ENCODE assay signal across 25 cellular contexts in the genomic region with DNA sequence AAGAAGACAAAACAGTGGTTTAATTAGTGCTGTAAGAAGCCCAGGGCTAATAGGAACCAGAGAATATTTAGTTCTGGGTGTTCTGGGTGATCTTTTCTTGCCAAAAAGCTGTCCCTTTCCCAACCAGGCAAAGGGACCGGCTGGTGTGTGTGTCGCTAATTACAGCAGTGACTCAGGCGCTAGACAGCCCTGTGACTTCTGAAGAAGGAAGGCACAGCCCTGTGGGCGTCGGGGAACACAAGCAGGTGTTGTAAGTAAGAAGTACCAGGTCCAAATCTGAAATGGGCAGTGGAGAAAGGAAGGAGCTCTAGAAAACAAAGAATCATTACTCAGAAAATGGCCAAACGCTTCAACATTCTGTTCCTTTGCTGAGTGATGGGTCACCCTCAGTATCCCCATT.
DNase-seq lines count a peak whose midpoint lies in the region; ATAC-seq, FAIRE-seq and TF ChIP-seq lines count a peak whose summit lies in the region.
"Had no signal": no experiment of that assay in that cellular context is flagged by ENCODE, and none has a peak within 500 bp of the region (broad histone marks: within the 10 kb centered on the region; RNA-seq: fewer than 3 reads in every experiment).

No MANE protein-coding gene starts in this region.

- DNase-seq in NCI-H2227 (lab: John Stamatoyannopoulos, UW; ENCODE audit: unreplicated experiment) (peak; percentile 28), NCI-H2227 treated with DMSO at 0.1 percent for 48 hours (lab: John Stamatoyannopoulos, UW) (no peak), RPMI8226 (peak; percentile 55), inferior parietal cortex (ENCODE audit: extremely low spot score) (peak; percentile 37), small intestine (peak; percentile 20), GM19240 (ENCODE audit: insufficient read length, low spot score) (no peak), upper lobe of left lung (no peak), NCI-H2081 (lab: John Stamatoyannopoulos, UW) (no peak)
- DNase-seq: activated B cell treated with CpG ODN at 0.5 μM for 24 hours; activated CD4-positive, alpha-beta T cell treated with anti-CD3 and anti-CD28 coated beads, Interleukin-2, amount 10 ng/mL, durations not matched to agents 7 days and 5 days; activated T-cell treated with anti-CD3 and anti-CD28 coated beads, Interleukin-2, amount 50 U/mL, for 48 hours; DMS79; effector memory CD8-positive, alpha-beta T cell; erythroblast; midbrain; naive thymus-derived CD8-positive, alpha-beta T cell; NCI-H2029 treated with DMSO at 0.1 percent for 48 hours; NCI-H345; NCI-H82; OCI-M1; stimulated activated naive B cell treated with anti-CD40 and anti-IgM and Interleukin-4, amounts not matched to agents 10 μg/mL and 1 μg/mL and 100 μg/mL, for 72 hours; T-cell had no signal

- no peak for FAIRE-seq in small intestine (lab: Jason Lieb, UNC)
- FAIRE-seq: urothelium cell line had no signal

- H3K27ac ChIP-seq in small intestine (ENCODE audit: low read depth in 1 of 2, low read length in 1 of 2), result no peak overlapping the region
- H3K27ac ChIP-seq in upper lobe of left lung, result no peak overlapping the region
- H3K27ac ChIP-seq: ascending aorta, suprapubic skin had no signal

- no peaks in the 10 kb centered on the region for H3K27me3 ChIP-seq in small intestine (ENCODE audit: control insufficient read depth in 2 of 2, insufficient read depth in 2 of 2, low read length in 2 of 2)
- H3K27me3 ChIP-seq in upper lobe of left lung, result no peaks in the 10 kb centered on the region
- H3K27me3 ChIP-seq: ascending aorta had no signal

- H3K36me3 ChIP-seq in small intestine (ENCODE audit: control insufficient read depth in 2 of 2, insufficient read depth in 2 of 2, low read length in 2 of 2) (no peaks in the 10 kb centered on the region), upper lobe of left lung (no peaks in the 10 kb centered on the region)
- H3K36me3 ChIP-seq: ascending aorta, suprapubic skin had no signal

- H3K9me3 ChIP-seq in small intestine (ENCODE audit: control insufficient read depth, low read depth) (no peaks in the 10 kb centered on the region), upper lobe of left lung (no peaks in the 10 kb centered on the region)
- H3K9me3 ChIP-seq: ascending aorta, suprapubic skin had no signal

- H3K4me1 ChIP-seq in small intestine (ENCODE audit: control insufficient read depth in 2 of 2, insufficient read depth in 1 of 2, low read depth in 1 of 2, low read length in 1 of 2) (no peaks in the 10 kb centered on the region), upper lobe of left lung (no peaks in the 10 kb centered on the region)
- H3K4me1 ChIP-seq: ascending aorta had no signal

- no peak for ATAC-seq in upper lobe of left lung (ENCODE audit: low FRiP score in 2 of 2)
- ATAC-seq: effector memory CD8-positive, alpha-beta T cell; naive thymus-derived CD8-positive, alpha-beta T cell; stimulated activated naive B cell treated with anti-CD40 and anti-IgM and Interleukin-4, amounts not matched to agents 10 μg/mL and 1 μg/mL and 100 μg/mL, for 72 hours; T-cell had no signal

- no peak for TF ChIP-seq POLR2A in upper lobe of left lung (IDR thresholded peaks at IDR 0.05)

- WGBS in small intestine, 3 donors, result 45 to 75% (median 59%) methylated on average over 6 of the region's 6 CpGs
- 88 to 90% methylated on average over 6 of the region's 6 CpGs for WGBS in upper lobe of left lung, 2 donors

- TF ChIP-seq CTCF in upper lobe of left lung (IDR thresholded peaks at IDR 0.05), result no peak

- TF ChIP-seq EP300 in upper lobe of left lung (IDR thresholded peaks at IDR 0.05), result no peak

- no peak overlapping the region for H3K4me3 ChIP-seq in small intestine (ENCODE audit: low read depth in 1 of 2, low read length in 2 of 2)
- no peak overlapping the region for H3K4me3 ChIP-seq in upper lobe of left lung
- H3K4me3 ChIP-seq: ascending aorta, suprapubic skin had no signal

Comparison
In these comparisons a context has a peak if more than half of its experiments do, and no peak if none do; other contexts are left out.
1. DNase-seq: peak in NCI-H2227 (single experiment), RPMI8226 (single experiment), inferior parietal cortex (single experiment) and small intestine (single experiment); none in NCI-H2227 treated with DMSO at 0.1 percent for 48 hours (single experiment), GM19240 (single experiment), upper lobe of left lung (0 of 2) and NCI-H2081 (0 of 2).